Comparison of ENCODE assay signal across 9 cellular contexts in genomic region chr3:193805448-193805847, GRCh38.
A peak's percentile ranks its signal among the peaks of the same experiment; 100 is the strongest.
DNase-seq lines count a peak whose midpoint lies in the region; ATAC-seq and FAIRE-seq lines count a peak whose summit lies in the region.
"Had no signal": no experiment of that assay in that cellular context is flagged by ENCODE, and none has a peak within 500 bp of the region (broad histone marks: within the 10 kb centered on the region; RNA-seq: fewer than 3 reads in every experiment).

No MANE protein-coding gene starts in this region.

- no peak overlapping the region for H3K9ac ChIP-seq in Karpas-422 (ENCODE audit: low read length)

- DNase-seq in HT-29 (ENCODE audit: low spot score) (peak; percentile 96), NCI-H774 (lab: John Stamatoyannopoulos, UW) (peak; percentile 62), small intestine (peak; percentile 84), T-helper 9 cell (no peak), Karpas-422 (no peak), activated gamma-delta T cell (lab: John Stamatoyannopoulos, UW) (no peak)
- DNase-seq: naive B cell had no signal

- WGBS in small intestine, 3 donors = 18 to 55% (median 38%) methylated on average over 8 of the region's 8 CpGs

- no peak overlapping the region for H2AFZ ChIP-seq in Karpas-422 (ENCODE audit: low read length)

- no peaks in the 10 kb centered on the region for H3K27me3 ChIP-seq in small intestine (ENCODE audit: control insufficient read depth in 2 of 2, insufficient read depth in 2 of 2, low read length in 2 of 2)
- H3K27me3 ChIP-seq in Karpas-422 (ENCODE audit: low read length) = no peaks in the 10 kb centered on the region

- H3K4me2 ChIP-seq in Karpas-422 (ENCODE audit: low read depth, low read length, poor library complexity, severe bottlenecking) = no peak overlapping the region

- H3K36me3 ChIP-seq in small intestine (ENCODE audit: control insufficient read depth in 2 of 2, insufficient read depth in 2 of 2, low read length in 2 of 2) (no peaks in the 10 kb centered on the region), Karpas-422 (ENCODE audit: insufficient read depth, low read length) (no peaks in the 10 kb centered on the region)

- H3K4me3 ChIP-seq in small intestine (ENCODE audit: low read depth in 1 of 2, low read length in 2 of 2) (no peak overlapping the region), Karpas-422 (ENCODE audit: low read length) (no peak overlapping the region)

- H3K9me3 ChIP-seq in small intestine (ENCODE audit: control insufficient read depth, low read depth) (no peaks in the 10 kb centered on the region), Karpas-422 (ENCODE audit: low read length) (no peaks in the 10 kb centered on the region)

- peaks cover 0 to 3% of the 10 kb centered on the region in 2 donors for H3K4me1 ChIP-seq in small intestine (ENCODE audit: control insufficient read depth in 2 of 2, insufficient read depth in 1 of 2, low read depth in 1 of 2, low read length in 1 of 2)
- no peaks in the 10 kb centered on the region for H3K4me1 ChIP-seq in Karpas-422 (ENCODE audit: low read length)

- H4K20me1 ChIP-seq in Karpas-422 (ENCODE audit: insufficient read depth, low read depth, low read length) = no peaks in the 10 kb centered on the region

- no peak for FAIRE-seq in small intestine (lab: Jason Lieb, UNC)

- no peaks in the 10 kb centered on the region for H3K9me2 ChIP-seq in Karpas-422 (replicated peaks; ENCODE audit: insufficient read depth, low read length)

- no peaks in the 10 kb centered on the region for H3K79me2 ChIP-seq in Karpas-422 (ENCODE audit: low read length)

- no peak overlapping the region for H3K27ac ChIP-seq in small intestine (ENCODE audit: low read depth in 1 of 2, low read length in 1 of 2)
- no peak overlapping the region for H3K27ac ChIP-seq in Karpas-422 (ENCODE audit: low read length)

- ATAC-seq in esophagus mucosa (peak; percentile 68), HG03095 (IDR thresholded peaks at IDR 0.05; ENCODE audit: unreplicated experiment) (no peak)

Comparison
In these comparisons a context has a peak if more than half of its experiments do, and no peak if none do; other contexts are left out.
1. DNase-seq: peak in HT-29 (single experiment), NCI-H774 (single experiment) and small intestine (single experiment); none in T-helper 9 cell (single experiment), Karpas-422 (single experiment) and activated gamma-delta T cell (single experiment).